Comparison of ENCODE assay signal across 7 cellular contexts in the genomic region with DNA sequence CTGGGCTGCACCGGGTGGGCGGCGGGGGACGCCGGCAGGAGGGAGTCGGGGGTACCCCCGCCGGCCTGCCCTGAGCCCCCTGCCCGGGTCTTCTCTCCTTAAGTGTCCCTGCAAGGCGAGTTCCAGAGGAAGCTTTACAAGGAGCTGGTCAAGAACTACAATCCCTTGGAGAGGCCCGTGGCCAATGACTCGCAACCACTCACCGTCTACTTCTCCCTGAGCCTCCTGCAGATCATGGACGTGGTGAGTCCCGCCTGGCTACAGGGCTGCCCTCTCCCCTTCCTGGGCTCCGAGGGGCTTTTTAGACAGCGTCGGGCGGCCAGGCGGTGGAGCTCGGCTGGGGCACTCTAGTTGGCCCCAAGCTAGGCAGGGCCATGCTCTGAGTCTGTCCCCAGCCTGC. TPM values are rescaled to one million over a fixed set of nuclear protein-coding genes. Genes with fewer than 3 reads are reported as not detected.
DNase-seq lines count a peak whose midpoint lies in the region; ATAC-seq, FAIRE-seq and TF ChIP-seq lines count a peak whose summit lies in the region.

No MANE protein-coding gene starts in this region.

- peak overlapping the region; percentile 79 for H2AFZ ChIP-seq in keratinocyte (ENCODE audit: control insufficient read depth, low read length)

- H3K4me1 ChIP-seq in keratinocyte (ENCODE audit: control insufficient read depth, extremely low read depth, insufficient read depth, low read length) = peaks cover 2% of the 10 kb centered on the region
- H3K4me1 ChIP-seq in stomach smooth muscle (ENCODE audit: control insufficient read depth, insufficient read depth, low read length) = peaks cover 2% of the 10 kb centered on the region

- H3K4me3 Mint-ChIP-seq in activated naive CD8-positive, alpha-beta T cell = peak overlapping the region; percentile 64

- no peaks in the 10 kb centered on the region for H3K9me1 ChIP-seq in keratinocyte (ENCODE audit: control insufficient read depth, extremely low read depth, insufficient read depth, low read length)

- H3K36me3 Mint-ChIP-seq in activated naive CD8-positive, alpha-beta T cell = no peaks in the 10 kb centered on the region

- H3K36me3 ChIP-seq in keratinocyte (ENCODE audit: control insufficient read depth in 2 of 2, extremely low read depth in 1 of 2, insufficient read depth in 2 of 2, low read length in 2 of 2) (no peaks in the 10 kb centered on the region), stomach smooth muscle (ENCODE audit: control insufficient read depth in 2 of 2, insufficient read depth in 2 of 2, low read length in 2 of 2) (no peaks in the 10 kb centered on the region)

- H3K4me1 Mint-ChIP-seq in activated naive CD8-positive, alpha-beta T cell (ENCODE audit: low read depth) = peaks cover 7% of the 10 kb centered on the region

- H3K27ac ChIP-seq in keratinocyte (ENCODE audit: control insufficient read depth, insufficient read depth, low read length) = no peak overlapping the region
- H3K27ac ChIP-seq in stomach smooth muscle (ENCODE audit: low read length) = no peak overlapping the region

- H3K4me2 ChIP-seq in keratinocyte (ENCODE audit: control insufficient read depth, extremely low read depth, insufficient read depth, low read depth, low read length) = peak overlapping the region; percentile 63

- dilution Hi-C loops in keratinocyte (cut with MboI; ENCODE audit: extremely low pct_ligation_motif_present, low sequenced_read_pairs) = no loop called here

- H3K9me3 ChIP-seq in keratinocyte (ENCODE audit: control insufficient read depth, low read depth, low read length) (no peaks in the 10 kb centered on the region), stomach smooth muscle (ENCODE audit: control insufficient read depth in 2 of 2, low read length in 2 of 2) (no peaks in the 10 kb centered on the region)

- ATAC-seq in HG03103 (IDR thresholded peaks at IDR 0.05; ENCODE audit: low read depth, unreplicated experiment) = peak; percentile 14

- no peaks in the 10 kb centered on the region for H3K79me2 ChIP-seq in keratinocyte (ENCODE audit: control insufficient read depth, insufficient read depth, low read length)

- H3K9me3 Mint-ChIP-seq in activated naive CD8-positive, alpha-beta T cell (ENCODE audit: low read depth) = no peaks in the 10 kb centered on the region

- peaks cover 34% of the 10 kb centered on the region for H3K27me3 Mint-ChIP-seq in activated naive CD8-positive, alpha-beta T cell

- H3K27ac Mint-ChIP-seq in activated naive CD8-positive, alpha-beta T cell = no peak overlapping the region

- H3K9ac ChIP-seq in keratinocyte (ENCODE audit: control insufficient read depth, extremely low read depth, insufficient read depth, low read length) (peak overlapping the region; percentile 41), stomach smooth muscle (ENCODE audit: low read length in 2 of 2) (peak overlapping the region in 1 of 2 donors; percentile 18)

- no peak for TF ChIP-seq CTCF in keratinocyte (optimal IDR thresholded peaks at IDR 0.05 in 1 of 3, IDR thresholded peaks at IDR 0.05 in 1 of 3, conservative IDR thresholded peaks at IDR 0.05 in 1 of 3; ENCODE audit: extremely low read depth in 1 of 3, insufficient read depth in 2 of 3, low read length in 3 of 3)

- DNase-seq in keratinocyte (ENCODE audit: low read depth, low spot score) (no peak), SW 1271 (lab: John Stamatoyannopoulos, UW) (no peak), ureter (ENCODE audit: low spot score) (no peak)
- no peak for DNase-seq in activated CD8-positive, alpha-beta memory T cell treated with anti-CD3 and anti-CD28 coated beads, Interleukin-2, amount 50 U/mL, for 4 hours

- H4K20me1 ChIP-seq in keratinocyte (ENCODE audit: control insufficient read depth, extremely low read depth, insufficient read depth, low read length) = no peaks in the 10 kb centered on the region

- H3K4me3 ChIP-seq in keratinocyte (ENCODE audit: control insufficient read depth in 2 of 3, extremely low read depth in 1 of 3, insufficient read depth in 2 of 3, low read depth in 1 of 3, low read length in 3 of 3) = peak overlapping the region; percentile 42 to 56 (median 46)
- H3K4me3 ChIP-seq in stomach smooth muscle (ENCODE audit: low read length in 2 of 2) = peak overlapping the region; percentile 46 to 74

- H3K27me3 ChIP-seq in keratinocyte (ENCODE audit: control insufficient read depth, extremely low read depth, insufficient read depth, low read length) (peaks cover 34% of the 10 kb centered on the region), stomach smooth muscle (ENCODE audit: control insufficient read depth in 1 of 2, insufficient read depth in 2 of 2, low read length in 2 of 2) (peaks cover 0 to 8% of the 10 kb centered on the region in 2 donors)

- FAIRE-seq in keratinocyte (lab: Jason Lieb, UNC) = no peak

RNA-seq across cellular contexts. Expression of a gene that starts 0.5 kb away (rescaled TPM):
- 0.93 to 1.4 TPM (median 1.0 TPM) in 3 replicates for polyA plus RNA-seq in keratinocyte
- not detected for polyA plus RNA-seq in keratinocyte (2011; ENCODE audit: low read depth)
- polyA plus RNA-seq in keratinocyte (2011; cell fraction: cytosol; rRNA removed) = 0.57 and 0.60 TPM in 2 replicates
- polyA plus RNA-seq in keratinocyte (2011; cell fraction: nucleus; rRNA removed) = 1.5 and 2.4 TPM in 2 replicates
- 0.14 and 0.62 TPM in 2 replicates for polyA plus RNA-seq in keratinocyte (2012; ENCODE audit: low replicate concordance)
- 1.9 to 5.4 TPM (median 2.0 TPM) in 3 replicates for polyA minus RNA-seq in keratinocyte
- polyA minus RNA-seq in keratinocyte (2011; cell fraction: cytosol; rRNA and poly(A)+ RNA removed) = 1.3 TPM
- polyA minus RNA-seq in keratinocyte (2011; cell fraction: nucleus; rRNA and poly(A)+ RNA removed) = 1.9 and 4.3 TPM in 2 replicates
- 8.3 TPM for total RNA-seq in ureter
